Comparison of ENCODE assay signal across 22 cellular contexts in the genomic region with DNA sequence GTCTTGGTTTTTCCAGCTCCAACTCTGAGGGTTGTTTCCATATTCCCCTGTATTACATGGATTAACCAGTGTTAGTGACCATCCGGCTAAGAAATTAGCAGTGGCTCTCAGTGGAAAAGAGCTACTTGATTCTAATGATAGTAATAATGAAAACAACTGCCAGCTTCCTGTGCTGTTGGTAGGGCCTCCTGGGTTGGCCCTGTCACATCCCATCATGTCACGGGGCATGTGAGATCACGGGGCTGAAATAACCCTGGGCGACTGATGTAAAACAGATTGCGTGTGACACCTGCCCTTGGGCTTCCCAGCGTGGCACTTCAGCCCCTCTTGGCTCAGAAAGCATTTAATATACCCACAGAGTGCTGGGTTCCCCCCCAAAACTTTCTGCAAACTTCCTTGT.
A peak's percentile ranks its signal among the peaks of the same experiment; 100 is the strongest.
DNase-seq lines count a peak whose midpoint lies in the region; ATAC-seq, FAIRE-seq and TF ChIP-seq lines count a peak whose summit lies in the region.
"Had no signal": no experiment of that assay in that cellular context is flagged by ENCODE, and none has a peak within 500 bp of the region (broad histone marks: within the 10 kb centered on the region; RNA-seq: fewer than 3 reads in every experiment).

No MANE protein-coding gene starts in this region.

- no peak overlapping the region for H2BK5ac ChIP-seq in mesenchymal stem cell (ENCODE audit: low read depth, low read length, poor library complexity, severe bottlenecking)

- H4K91ac ChIP-seq in mesenchymal stem cell (ENCODE audit: low read length): no peak overlapping the region

- peak overlapping the region; percentile 60 for H4K8ac ChIP-seq in mesenchymal stem cell (ENCODE audit: low read length)

- no peak overlapping the region for H2BK12ac ChIP-seq in mesenchymal stem cell (ENCODE audit: low read length in 2 of 2)

- no peak for TF ChIP-seq POLR2A in GM12892 (IDR thresholded peaks at IDR 0.05; ENCODE audit: low read depth, low read length)

- ATAC-seq in thoracic aorta (ENCODE audit: insufficient number of reproducible peaks, low FRiP score, low read depth): no peak
- no peak for ATAC-seq in upper lobe of right lung
- no peak for ATAC-seq in HG02623 (IDR thresholded peaks at IDR 0.05; ENCODE audit: unreplicated experiment)
- ATAC-seq: left lung had no signal

- H3K9ac ChIP-seq in mesenchymal stem cell (ENCODE audit: low read length): no peak overlapping the region

- H3K4me2 ChIP-seq in mesenchymal stem cell (ENCODE audit: low read length, poor library complexity, severe bottlenecking): no peak overlapping the region

- peak overlapping the region in 1 of 2 experiments; percentile 24 for H3K4ac ChIP-seq in mesenchymal stem cell (ENCODE audit: low read depth in 1 of 2, low read length in 2 of 2)

- TF ChIP-seq CTCF in coronary artery (IDR thresholded peaks at IDR 0.05) (no peak), thoracic aorta (IDR thresholded peaks at IDR 0.05) (no peak), upper lobe of right lung (IDR thresholded peaks at IDR 0.05) (no peak)

- H2BK15ac ChIP-seq in mesenchymal stem cell (ENCODE audit: low read depth, poor library complexity, severe bottlenecking): peak overlapping the region; percentile 67

- no peaks in the 10 kb centered on the region for H3K36me3 ChIP-seq in mesenchymal stem cell (ENCODE audit: control insufficient read depth in 1 of 2, insufficient read depth in 2 of 2, low read depth in 1 of 2, low read length in 2 of 2)
- no peaks in the 10 kb centered on the region for H3K36me3 ChIP-seq in thoracic aorta
- H3K36me3 ChIP-seq in upper lobe of right lung: no peaks in the 10 kb centered on the region
- H3K36me3 ChIP-seq: colonic mucosa, left lung, suprapubic skin had no signal

- intact Hi-C loops in upper lobe of right lung (cut with DNase I): no loop called here

- H2AFZ ChIP-seq in mesenchymal stem cell (ENCODE audit: low read depth, low read length): no peak overlapping the region

- peak; percentile 80 for DNase-seq in NCI-H774 (lab: John Stamatoyannopoulos, UW)
- DNase-seq in coronary artery (ENCODE audit: low spot score): no peak
- DNase-seq in mesenchymal stem cell: no peak
- no peak for DNase-seq in thoracic aorta (ENCODE audit: low spot score)
- no peak for DNase-seq in GM12892 (ENCODE audit: insufficient read length)
- DNase-seq in upper lobe of right lung: no peak
- no peak for DNase-seq in NCI-H2107 (lab: John Stamatoyannopoulos, UW)
- DNase-seq: activated CD4-positive, alpha-beta T cell treated with anti-CD3 and anti-CD28 coated beads for 1 hour; colonic mucosa; H7; Kasumi-1; left lung; NCI-H1092 treated with DMSO at 0.1 percent for 48 hours; NCI-H2081 treated with DMSO at 0.1 percent for 48 hours; NCI-H510A; NK-92 treated with Interleukin-12 subunit alpha and Interleukin-12 subunit beta, amount 100 ng/mL, for 24 hours; T1000 had no signal

- H3K4me1 ChIP-seq in mesenchymal stem cell (ENCODE audit: control insufficient read depth, insufficient read depth, low read depth, low read length) (peaks cover 11% of the 10 kb centered on the region), thoracic aorta (ENCODE audit: control insufficient read depth in 1 of 2, low read depth in 2 of 2) (peaks cover 20 to 66% of the 10 kb centered on the region in 2 donors), upper lobe of right lung (peaks cover 18% of the 10 kb centered on the region)
- H3K4me1 ChIP-seq: colonic mucosa had no signal

- H3K79me1 ChIP-seq in mesenchymal stem cell (replicated peaks; ENCODE audit: low read length, poor library complexity, severe bottlenecking): peaks cover 12% of the 10 kb centered on the region

- H2BK120ac ChIP-seq in mesenchymal stem cell (ENCODE audit: low read depth, low read length): peak overlapping the region; percentile 8

- 87% methylated on average over 6 of the region's 6 CpGs for WGBS in mesenchymal stem cell

- peak overlapping the region; percentile 86 for H2AK5ac ChIP-seq in mesenchymal stem cell (ENCODE audit: low read length, severe bottlenecking)

- H3K23ac ChIP-seq in mesenchymal stem cell (ENCODE audit: low read length in 2 of 2): no peak overlapping the region

- peak overlapping the region; percentile 30 to 69 for H3K27ac ChIP-seq in coronary artery
- H3K27ac ChIP-seq in mesenchymal stem cell (ENCODE audit: low read length, poor library complexity, severe bottlenecking): no peak overlapping the region
- H3K27ac ChIP-seq in thoracic aorta: peak overlapping the region; percentile 72
- H3K27ac ChIP-seq in upper lobe of right lung: no peak overlapping the region
- H3K27ac ChIP-seq: colonic mucosa, left lung, suprapubic skin had no signal

- no peak overlapping the region for H3K14ac ChIP-seq in mesenchymal stem cell (ENCODE audit: low read length in 2 of 2)

- no peaks in the 10 kb centered on the region for H3K9me3 ChIP-seq in mesenchymal stem cell (ENCODE audit: control insufficient read depth, low read length)
- H3K9me3 ChIP-seq in thoracic aorta: no peaks in the 10 kb centered on the region
- H3K9me3 ChIP-seq in upper lobe of right lung: no peaks in the 10 kb centered on the region
- H3K9me3 ChIP-seq: colonic mucosa, left lung, suprapubic skin had no signal

- no peak overlapping the region for H3K4me3 ChIP-seq in coronary artery
- no peak overlapping the region for H3K4me3 ChIP-seq in mesenchymal stem cell (ENCODE audit: insufficient read depth in 1 of 2, low read depth in 1 of 2, low read length in 2 of 2)
- H3K4me3 ChIP-seq in thoracic aorta: no peak overlapping the region
- no peak overlapping the region for H3K4me3 ChIP-seq in upper lobe of right lung
- H3K4me3 ChIP-seq: colonic mucosa, left lung, suprapubic skin had no signal

- no peak for FAIRE-seq in GM12892 (lab: Jason Lieb, UNC)
- FAIRE-seq: GM12891, GM19239, RCC 7860 had no signal

- H3K18ac ChIP-seq in mesenchymal stem cell (ENCODE audit: low read depth in 1 of 2, low read length in 2 of 2): peak overlapping the region; percentile 11 to 12

- H3K27me3 ChIP-seq in mesenchymal stem cell (ENCODE audit: control insufficient read depth in 1 of 2, insufficient read depth in 1 of 2, low read length in 2 of 2) (no peaks in the 10 kb centered on the region), thoracic aorta (replicated peaks; ENCODE audit: insufficient read depth) (no peaks in the 10 kb centered on the region), upper lobe of right lung (no peaks in the 10 kb centered on the region)
- H3K27me3 ChIP-seq: colonic mucosa, left lung, suprapubic skin had no signal

Comparison
In these comparisons a context has a peak if more than half of its experiments do, and no peak if none do; other contexts are left out.
1. H3K27ac ChIP-seq: peak in coronary artery (2 of 2) and thoracic aorta (2 of 2); none in mesenchymal stem cell (single experiment) and upper lobe of right lung (single experiment).